8 cellular contexts compared by ENCODE assay signal in the genomic region with DNA sequence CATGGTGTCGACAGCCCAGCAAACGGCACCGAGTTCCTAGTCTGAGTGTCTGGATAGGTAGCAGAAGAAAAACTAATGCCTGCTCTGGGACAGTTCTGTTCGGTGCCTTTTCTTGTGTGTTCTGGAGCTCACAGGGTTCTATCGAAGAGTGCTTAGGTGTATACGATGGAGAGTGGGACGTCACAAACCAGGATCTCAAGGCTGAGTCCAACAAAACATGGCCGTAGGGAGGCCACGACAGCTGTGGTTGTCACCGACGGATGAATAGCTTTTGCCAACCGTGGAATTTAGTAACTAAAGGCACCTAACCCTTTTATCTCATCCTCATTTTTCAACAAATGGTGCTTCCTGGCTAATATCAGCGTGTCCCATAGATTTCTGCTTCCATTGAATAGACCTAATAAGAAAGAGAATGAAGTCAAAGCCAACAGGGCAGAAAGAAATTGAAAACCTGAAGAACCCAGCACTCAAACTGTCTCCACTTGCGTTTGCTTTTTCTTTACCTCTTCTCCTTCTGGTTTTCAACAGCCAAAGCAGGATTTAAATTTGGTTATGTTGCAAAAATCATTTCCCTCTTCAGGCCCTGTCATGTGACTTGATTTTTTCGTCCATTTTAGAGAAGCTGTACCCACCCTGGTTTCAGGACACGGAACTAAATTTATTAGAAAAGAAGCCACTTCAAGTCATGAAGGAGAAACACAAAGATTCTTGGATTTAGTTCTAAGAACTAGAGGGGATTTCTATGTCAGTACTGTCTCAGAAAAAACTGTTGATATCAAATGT. TPM values are rescaled to one million over a fixed set of nuclear protein-coding genes. Genes with fewer than 3 reads are reported as not detected.
DNase-seq lines count a peak whose midpoint lies in the region; ATAC-seq and TF ChIP-seq lines count a peak whose summit lies in the region.

No MANE protein-coding gene starts in this region.

- H2AK5ac ChIP-seq in IMR-90 (ENCODE audit: low read depth, low read length), result no peak overlapping the region

- 7% methylated on average over 3 of the region's 16 CpGs; no CpG with 5 or more reads in 1 of the 2 experiments for WGBS in IMR-90 (ENCODE audit: extremely low coverage in 2 of 2, insufficient read length in 1 of 2), 2 experiments
- 14 to 17% methylated on average over 16 of the region's 16 CpGs for WGBS in lower leg skin, 2 donors
- 14 to 17% methylated on average over 16 of the region's 16 CpGs for WGBS in tibial nerve, 2 donors

- H3K4me1 ChIP-seq in IMR-90 (ENCODE audit: control insufficient read depth, insufficient read depth, low read length) (peaks cover 3% of the 10 kb centered on the region; the same call in 1 of the 2 replicates), ascending aorta (peaks cover 5 to 22% of the 10 kb centered on the region in 2 donors), tibial nerve (peaks cover 4 to 34% (median 5%) of the 10 kb centered on the region in 4 donors)

- no peak for ATAC-seq in IMR-90 (ENCODE audit: low read depth)
- no peak for ATAC-seq in GM19452 (IDR thresholded peaks at IDR 0.05; ENCODE audit: unreplicated experiment)
- ATAC-seq in GM18907 (IDR thresholded peaks at IDR 0.05; ENCODE audit: unreplicated experiment), result no peak

- H3K18ac ChIP-seq in IMR-90 (ENCODE audit: low read depth, low read length), result no peak overlapping the region

- no peak overlapping the region for H2BK20ac ChIP-seq in IMR-90 (ENCODE audit: low read depth, low read length)

- H3K9me3 ChIP-seq in IMR-90 (ENCODE audit: control insufficient read depth, insufficient read depth, low read length) (no peaks in the 10 kb centered on the region), ascending aorta (no peaks in the 10 kb centered on the region), tibial nerve (no peaks in the 10 kb centered on the region)

- H3K9ac ChIP-seq in IMR-90 (ENCODE audit: low read depth, low read length), result peak overlapping the region; percentile 59; the same call in 1 of the 2 replicates

- in situ Hi-C loops in IMR-90 (cut with MboI; ENCODE audit: low sequenced_read_pairs), result loop anchor here (25.0 kb wide), 1 partner anchor 341 kb away; a partner anchor contains a TSS

- H3K27ac ChIP-seq in IMR-90 (ENCODE audit: insufficient read depth, low read length) (no peak overlapping the region), ascending aorta (peak overlapping the region; percentile 90 to 93), tibial nerve (peak overlapping the region; percentile 41 to 91 (median 86))

- no peak overlapping the region for H4K91ac ChIP-seq in IMR-90 (ENCODE audit: insufficient read depth, low read depth, low read length)

- H2BK120ac ChIP-seq in IMR-90 (ENCODE audit: low read depth, low read length), result no peak overlapping the region

- no peak overlapping the region for H3K56ac ChIP-seq in IMR-90 (ENCODE audit: extremely low read depth, insufficient read depth, low read length)

- peaks cover 2% of the 10 kb centered on the region for H3K36me3 ChIP-seq in IMR-90 (ENCODE audit: control insufficient read depth, insufficient read depth, low read length)
- H3K36me3 ChIP-seq in ascending aorta, result peaks cover 0 to 7% of the 10 kb centered on the region in 2 donors
- H3K36me3 ChIP-seq in tibial nerve, result peaks cover 0 to 18% (median 0%) of the 10 kb centered on the region in 3 donors

- peak overlapping the region; percentile 74 for H3K4me3 ChIP-seq in IMR-90 (ENCODE audit: insufficient read depth, low read depth, low read length)
- H3K4me3 ChIP-seq in ascending aorta, result peak overlapping the region; percentile 87 to 96
- peak overlapping the region; percentile 99 for H3K4me3 ChIP-seq in lower leg skin (ENCODE audit: low read depth, poor library complexity, severe bottlenecking)
- H3K4me3 ChIP-seq in tibial nerve, result peak overlapping the region; percentile 74 to 96 (median 92)

- H2BK5ac ChIP-seq in IMR-90 (ENCODE audit: low read depth, low read length, poor library complexity, severe bottlenecking), result no peak overlapping the region

- CTCF ChIA-PET in IMR-90 (lab: Yijun Ruan, JAX), result interaction anchor here (0.5 kb wide), 1 partner anchor 22 kb away, joined by 3 read pairs; no protein-coding TSS in a partner anchor

- TF ChIP-seq CTCF in IMR-90 (conservative IDR thresholded peaks at IDR 0.05; ENCODE audit: low read depth, low read length) (no peak), ascending aorta (IDR thresholded peaks at IDR 0.05) (no peak), lower leg skin (IDR thresholded peaks at IDR 0.05) (no peak), tibial nerve (IDR thresholded peaks at IDR 0.05) (no peak)

- intact Hi-C loops in IMR-90 (cut with micrococcal nuclease), result loop anchor here (5.0 kb wide), 1 partner anchor 76 kb away; no protein-coding TSS in a partner anchor
- intact Hi-C loops in ascending aorta (cut with DNase I), result loop anchor here (1.0 to 5.0 kb wide), 6 partner anchors 44 to 914 kb away; a partner anchor contains a TSS
- intact Hi-C loops in lower leg skin (cut with DNase I; ENCODE audit: low total_unique reads), result no loop called here

- peaks cover 2% of the 10 kb centered on the region; the same call in 1 of the 2 replicates for H3K9me1 ChIP-seq in IMR-90 (ENCODE audit: insufficient read depth, low read length)

- no peak overlapping the region for H2AK9ac ChIP-seq in IMR-90 (replicated peaks; ENCODE audit: low read depth, low read length, poor library complexity)

- peak overlapping the region; percentile 78; the same call in 1 of the 2 replicates for H3K23ac ChIP-seq in IMR-90 (ENCODE audit: low read depth, low read length)

- TF ChIP-seq POLR2A in IMR-90 (IDR thresholded peaks at IDR 0.05; ENCODE audit: low read depth, low read length) (no peak), lower leg skin (IDR thresholded peaks at IDR 0.05) (no peak), tibial nerve (IDR thresholded peaks at IDR 0.05) (no peak)

- H2AFZ ChIP-seq in IMR-90 (replicated peaks; ENCODE audit: low read length, poor library complexity), result peak overlapping the region; percentile 99

- DNase-seq in NCI-H2227 treated with DMSO at 0.1 percent for 48 hours (lab: John Stamatoyannopoulos, UW) (peak; percentile 38), NCI-H2227 (lab: John Stamatoyannopoulos, UW; ENCODE audit: unreplicated experiment) (no peak), IMR-90 (no peak), ascending aorta (ENCODE audit: low spot score in 2 of 2) (no peak), lower leg skin (ENCODE audit: low spot score in 2 of 2) (no peak), tibial nerve (ENCODE audit: low spot score in 2 of 2) (peak in 1 of 2 donors; percentile 38)

- no peak for TF ChIP-seq RAD21 in IMR-90 (IDR thresholded peaks at IDR 0.05; ENCODE audit: low read length)

- H4K8ac ChIP-seq in IMR-90 (ENCODE audit: low read depth in 2 of 2, low read length in 2 of 2), result no peak overlapping the region; a peak in 1 of 4 replicates

- TF ChIP-seq EP300 in tibial nerve (IDR thresholded peaks at IDR 0.05), result no peak

- no peaks in the 10 kb centered on the region for H4K20me1 ChIP-seq in IMR-90 (ENCODE audit: insufficient read depth, low read length)

- no peak overlapping the region for H4K5ac ChIP-seq in IMR-90 (ENCODE audit: low read depth, low read length)

- peak overlapping the region; percentile 83 for H3K4me2 ChIP-seq in IMR-90 (ENCODE audit: low read depth, low read length)

- no peak overlapping the region for H2BK15ac ChIP-seq in IMR-90 (ENCODE audit: low read depth, low read length)

- 0 out of 2 replicates have a peak overlapping the region, but pooled peaks have one; percentile 25 for H3K14ac ChIP-seq in IMR-90 (replicated peaks; ENCODE audit: low read depth, low read length)

- H3K27me3 ChIP-seq in IMR-90 (ENCODE audit: control insufficient read depth, insufficient read depth, low read length) (no peaks in the 10 kb centered on the region), ascending aorta (no peaks in the 10 kb centered on the region), tibial nerve (no peaks in the 10 kb centered on the region)

- no TSS peak for BruUV-seq in IMR-90 (replicated peaks; lab: Mats Ljungman, UMichigan)

- POLR2A ChIA-PET in IMR-90 (lab: Charles Lee; ENCODE audit: unreplicated experiment), result no interaction called here

- dilution Hi-C loops in IMR-90 (cut with HindIII; ENCODE audit: low sequenced_read_pairs, unreplicated experiment), result no loop called here

- peaks cover 0 to 15% of the 10 kb centered on the region in 2 experiments; a peak in 3 of 4 replicates for H3K79me1 ChIP-seq in IMR-90 (ENCODE audit: low read depth in 1 of 2, low read length in 2 of 2)

- no peak overlapping the region for H3K4ac ChIP-seq in IMR-90 (ENCODE audit: low read depth, low read length)

TF ChIP-seq in IMR-90, 13 proteins besides CTCF, POLR2A, EP300 and RAD21 (continues in another document):
- TF ChIP-seq SMC3 (IDR thresholded peaks at IDR 0.05; ENCODE audit: low read depth, low read length) (no peak), CHD1 (IDR thresholded peaks at IDR 0.05; ENCODE audit: low read depth, low read length) (no peak), MAZ (IDR thresholded peaks at IDR 0.05; ENCODE audit: borderline replicate concordance, low read depth, low read length) (no peak), FOS (IDR thresholded peaks at IDR 0.05; ENCODE audit: low read depth, low read length) (no peak)
- TF ChIP-seq, protein P1, sequence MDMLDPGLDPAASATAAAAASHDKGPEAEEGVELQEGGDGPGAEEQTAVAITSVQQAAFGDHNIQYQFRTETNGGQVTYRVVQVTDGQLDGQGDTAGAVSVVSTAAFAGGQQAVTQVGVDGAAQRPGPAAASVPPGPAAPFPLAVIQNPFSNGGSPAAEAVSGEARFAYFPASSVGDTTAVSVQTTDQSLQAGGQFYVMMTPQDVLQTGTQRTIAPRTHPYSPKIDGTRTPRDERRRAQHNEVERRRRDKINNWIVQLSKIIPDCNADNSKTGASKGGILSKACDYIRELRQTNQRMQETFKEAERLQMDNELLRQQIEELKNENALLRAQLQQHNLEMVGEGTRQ (IDR thresholded peaks at IDR 0.05; ENCODE audit: low read depth, low read length), result no peak

RNA-seq across cellular contexts. Expression of a gene that starts 0.8 kb away (rescaled TPM):
- 3.6 and 8.3 TPM in 2 replicates for total RNA-seq in IMR-90 (2012; rRNA removed)
- 4.6 and 5.5 TPM in 2 replicates for polyA plus RNA-seq in IMR-90 (2012; rRNA removed)
- 1.5 TPM in 2 replicates for polyA plus RNA-seq in IMR-90 (2012; cell fraction: cytosol; rRNA removed)
- 4.9 and 12.4 TPM in 2 replicates for polyA plus RNA-seq in IMR-90 (2012; cell fraction: nucleus; rRNA removed; ENCODE audit: low replicate concordance)
- total RNA-seq in ascending aorta, result 12.1 TPM
- 10 to 100 TPM in 2 of 4 donors, 1 to 10 TPM in 2; 5.9 to 18.1 (median 10.8) TPM for total RNA-seq in lower leg skin
- 10 to 100 TPM in 3 of 4 donors, 1 to 10 TPM in 1; 8.0 to 21.4 (median 13.3) TPM for total RNA-seq in tibial nerve

RNA-seq across cellular contexts. Expression of a gene that starts 42.9 kb away (rescaled TPM):
- 14.2 and 24.7 TPM in 2 replicates for total RNA-seq in IMR-90 (2012; rRNA removed)
- polyA plus RNA-seq in IMR-90 (2012; rRNA removed), result 10.5 and 13.5 TPM in 2 replicates
- 0.62 and 0.92 TPM in 2 replicates for polyA plus RNA-seq in IMR-90 (2012; cell fraction: cytosol; rRNA removed)
- 13.7 and 66.6 TPM in 2 replicates for polyA plus RNA-seq in IMR-90 (2012; cell fraction: nucleus; rRNA removed; ENCODE audit: low replicate concordance)
- 18.3 TPM for total RNA-seq in ascending aorta
- total RNA-seq in lower leg skin, result 10 to 100 TPM; 21.3 to 32.6 (median 27.6) TPM
- total RNA-seq in tibial nerve, result 10 to 100 TPM; 52.4 to 86.1 (median 81.1) TPM
